Comparison of ENCODE assay signal across 28 cellular contexts in the genomic region with DNA sequence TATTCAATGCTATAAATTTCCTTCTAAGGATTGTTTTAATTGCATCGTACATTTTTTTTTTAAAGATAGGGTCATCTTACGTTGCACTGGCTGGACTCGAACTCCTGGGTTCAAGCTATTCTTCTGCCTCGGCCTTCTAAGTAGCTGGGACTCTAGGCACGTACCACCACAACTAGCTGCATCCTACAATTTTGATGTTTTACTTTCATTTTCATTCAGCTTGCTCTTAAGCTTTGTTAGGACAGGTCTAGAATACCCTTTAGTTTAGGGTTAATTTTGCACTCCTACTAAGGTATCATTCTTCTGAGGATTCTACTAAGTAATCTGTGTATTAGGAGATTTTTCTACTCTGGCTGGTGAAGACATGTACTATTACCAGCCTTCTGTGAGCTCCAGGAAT. TPM values are rescaled to one million over a fixed set of nuclear protein-coding genes. Genes with fewer than 3 reads are reported as not detected.
A peak's percentile ranks its signal among the peaks of the same experiment; 100 is the strongest.
DNase-seq lines count a peak whose midpoint lies in the region; ATAC-seq, FAIRE-seq and TF ChIP-seq lines count a peak whose summit lies in the region.
"Had no signal": no experiment of that assay in that cellular context is flagged by ENCODE, and none has a peak within 500 bp of the region (broad histone marks: within the 10 kb centered on the region; RNA-seq: fewer than 3 reads in every experiment).

No MANE protein-coding gene starts in this region.

- peaks cover 5% of the 10 kb centered on the region for H3K36me3 Mint-ChIP-seq in stimulated activated naive CD8-positive, alpha-beta T cell treated with anti-CD3 and anti-CD28 coated beads, Interleukin-15, Interleukin-2, amounts not matched to agents 100 ng/mL and 50 ng/mL, for 24 hours (ENCODE audit: low read depth)
- H3K36me3 Mint-ChIP-seq in astrocyte (ENCODE audit: low read depth, unreplicated experiment): no peaks in the 10 kb centered on the region

- H3K9me3 Mint-ChIP-seq in stimulated activated naive CD8-positive, alpha-beta T cell treated with anti-CD3 and anti-CD28 coated beads, Interleukin-15, Interleukin-2, amounts not matched to agents 100 ng/mL and 50 ng/mL, for 24 hours: peaks cover 10% of the 10 kb centered on the region
- no peaks in the 10 kb centered on the region for H3K9me3 Mint-ChIP-seq in astrocyte (ENCODE audit: unreplicated experiment)

- no peak overlapping the region for H3K4me2 ChIP-seq in OCI-LY7 (ENCODE audit: low read length)
- H3K4me2 ChIP-seq in astrocyte (ENCODE audit: low read length): no peak overlapping the region

- CTCF ChIA-PET in OCI-LY7 (lab: Charles Lee; ENCODE audit: unreplicated experiment): no interaction called here

- BruUV-seq in OCI-LY7 (replicated peaks; lab: Mats Ljungman, UMichigan): no TSS peak

- ATAC-seq in stimulated activated naive CD8-positive, alpha-beta T cell treated with anti-CD3 and anti-CD28 coated beads, Interleukin-15, Interleukin-2, amounts not matched to agents 100 U/mL and 50 U/mL, for 24 hours: no peak
- no peak for ATAC-seq in HG02678 (IDR thresholded peaks at IDR 0.05; ENCODE audit: unreplicated experiment)
- ATAC-seq: gastrocnemius medialis, GM12878, HCT116, mucosa of descending colon, right lobe of liver, Right ventricle myocardium inferior had no signal

- H3K27me3 Mint-ChIP-seq in stimulated activated naive CD8-positive, alpha-beta T cell treated with anti-CD3 and anti-CD28 coated beads, Interleukin-15, Interleukin-2, amounts not matched to agents 100 ng/mL and 50 ng/mL, for 24 hours: no peaks in the 10 kb centered on the region
- H3K27me3 Mint-ChIP-seq in astrocyte (ENCODE audit: low read depth, unreplicated experiment): no peaks in the 10 kb centered on the region
- H3K27me3 Mint-ChIP-seq: IgD-negative memory B cell had no signal

- intact Hi-C loops in OCI-LY7 (cut with micrococcal nuclease; ENCODE audit: unreplicated experiment): no loop called here

- peak; percentile 45 for FAIRE-seq in astrocyte (lab: Jason Lieb, UNC)
- FAIRE-seq: GM12878, urothelium cell line had no signal

- H3K4me3 Mint-ChIP-seq in stimulated activated naive CD8-positive, alpha-beta T cell treated with anti-CD3 and anti-CD28 coated beads, Interleukin-15, Interleukin-2, amounts not matched to agents 100 ng/mL and 50 ng/mL, for 24 hours: peak overlapping the region; percentile 30
- no peak overlapping the region for H3K4me3 Mint-ChIP-seq in astrocyte (ENCODE audit: unreplicated experiment)
- H3K4me3 Mint-ChIP-seq: activated naive CD4-positive, alpha-beta T cell treated with anti-CD3 and anti-CD28 coated beads for 36 hours; neural crest cell had no signal

- H3K9ac ChIP-seq in astrocyte (ENCODE audit: low read length): no peak overlapping the region

- H3K4me1 ChIP-seq in OCI-LY7 (ENCODE audit: insufficient read depth, low read length, poor library complexity, severe bottlenecking) (no peaks in the 10 kb centered on the region), astrocyte (ENCODE audit: insufficient read depth, low read length) (no peaks in the 10 kb centered on the region)
- H3K4me1 ChIP-seq: gastrocnemius medialis, right lobe of liver, suprapubic skin had no signal

- H3K79me2 ChIP-seq in OCI-LY7 (ENCODE audit: insufficient read depth, low read depth, low read length) (no peaks in the 10 kb centered on the region), astrocyte (ENCODE audit: insufficient read depth, low read length) (no peaks in the 10 kb centered on the region)

- H3K27me3 ChIP-seq in astrocyte (ENCODE audit: insufficient read depth, low read length): no peaks in the 10 kb centered on the region
- H3K27me3 ChIP-seq: gastrocnemius medialis, MG63, right lobe of liver, suprapubic skin had no signal

- H3K36me3 ChIP-seq in OCI-LY7 (ENCODE audit: insufficient read depth, low read length): no peaks in the 10 kb centered on the region; the same call in 1 of the 2 replicates
- no peaks in the 10 kb centered on the region for H3K36me3 ChIP-seq in astrocyte (ENCODE audit: insufficient read depth, low read length)
- H3K36me3 ChIP-seq: gastrocnemius medialis, MG63, right lobe of liver, suprapubic skin had no signal

- no peak overlapping the region for H3K27ac ChIP-seq in OCI-LY7 (ENCODE audit: low read depth, low read length, poor library complexity, severe bottlenecking)
- H3K27ac ChIP-seq in astrocyte (ENCODE audit: low read depth, low read length): no peak overlapping the region
- H3K27ac ChIP-seq: gastrocnemius medialis, right lobe of liver, suprapubic skin had no signal

- H3K27ac Mint-ChIP-seq in stimulated activated naive CD8-positive, alpha-beta T cell treated with anti-CD3 and anti-CD28 coated beads, Interleukin-15, Interleukin-2, amounts not matched to agents 100 ng/mL and 50 ng/mL, for 24 hours: no peak overlapping the region
- no peak overlapping the region for H3K27ac Mint-ChIP-seq in astrocyte (ENCODE audit: unreplicated experiment)
- H3K27ac Mint-ChIP-seq: activated naive CD4-positive, alpha-beta T cell treated with anti-CD3 and anti-CD28 coated beads for 36 hours had no signal

- DNase-seq in stimulated activated naive CD8-positive, alpha-beta T cell treated with anti-CD3 and anti-CD28 coated beads, Interleukin-15, Interleukin-2, amounts not matched to agents 100 U/mL and 50 U/mL, for 24 hours: no peak
- DNase-seq in OCI-LY7 (ENCODE audit: low spot score) (no peak), astrocyte (ENCODE audit: low read depth) (no peak), OCI-M2 (lab: John Stamatoyannopoulos, UW; ENCODE audit: unreplicated experiment) (no peak), NK-92 (lab: John Stamatoyannopoulos, UW; ENCODE audit: unreplicated experiment) (no peak)
- DNase-seq: activated CD4-positive, alpha-beta T cell treated with anti-CD3 and anti-CD28 coated beads for 4 hours; activated naive CD4-positive, alpha-beta T cell treated with anti-CD3 and anti-CD28 coated beads for 36 hours; DMS53; effector CD8-positive, alpha-beta T cell; gastrocnemius medialis; hypothalamus; MG63; mucosa of descending colon; NCI-H146; NCI-H2171; NCI-H524 treated with DMSO at 0.1 percent for 48 hours; posterior cingulate gyrus; right lobe of liver; SW 1271 had no signal

- H3K9me3 ChIP-seq in OCI-LY7 (ENCODE audit: low read length) (no peaks in the 10 kb centered on the region), astrocyte (ENCODE audit: insufficient read depth, low read depth, low read length) (no peaks in the 10 kb centered on the region)
- H3K9me3 ChIP-seq: gastrocnemius medialis, MG63, mucosa of descending colon, right lobe of liver, suprapubic skin had no signal

- POLR2A ChIA-PET in OCI-LY7 (lab: Charles Lee): interaction anchor here (0.6 to 0.7 kb wide), 2 partner anchors 44 to 73 kb away, joined by 3 read pairs; no protein-coding TSS in a partner anchor

- peak overlapping the region; percentile 9; the same call in 1 of the 2 replicates for H2AFZ ChIP-seq in OCI-LY7 (ENCODE audit: low read length)
- no peak overlapping the region for H2AFZ ChIP-seq in astrocyte (ENCODE audit: low read depth, low read length)

- H4K20me1 ChIP-seq in OCI-LY7 (ENCODE audit: insufficient read depth, low read length) (no peaks in the 10 kb centered on the region), astrocyte (ENCODE audit: insufficient read depth, low read length) (no peaks in the 10 kb centered on the region)

- TF ChIP-seq CTCF in OCI-LY7 (conservative IDR thresholded peaks at IDR 0.05; ENCODE audit: low read length) (no peak), astrocyte (IDR thresholded peaks at IDR 0.05; ENCODE audit: insufficient read depth, low read depth, low read length) (no peak)

- no peaks in the 10 kb centered on the region for H3K9me2 ChIP-seq in OCI-LY7 (ENCODE audit: insufficient read depth, low read length)

- peaks cover 27% of the 10 kb centered on the region for H3K4me1 Mint-ChIP-seq in stimulated activated naive CD8-positive, alpha-beta T cell treated with anti-CD3 and anti-CD28 coated beads, Interleukin-15, Interleukin-2, amounts not matched to agents 100 ng/mL and 50 ng/mL, for 24 hours (ENCODE audit: low read depth)
- no peaks in the 10 kb centered on the region for H3K4me1 Mint-ChIP-seq in astrocyte (ENCODE audit: low read depth, unreplicated experiment)
- H3K4me1 Mint-ChIP-seq: neural crest cell had no signal

- no peak overlapping the region for H3K4me3 ChIP-seq in OCI-LY7 (ENCODE audit: low read depth, low read length, poor library complexity, severe bottlenecking)
- H3K4me3 ChIP-seq in astrocyte (ENCODE audit: insufficient read depth, low read depth, low read length): no peak overlapping the region
- H3K4me3 ChIP-seq: gastrocnemius medialis, GM12878, MG63, mucosa of descending colon, right lobe of liver, suprapubic skin had no signal

RNA-seq across cellular contexts. Expression of gene C1GALT1C1, which starts 50.2 kb away (rescaled TPM):
- total RNA-seq in OCI-LY7 (2014; rRNA removed; shearing (Covaris generic)): 16.5 and 16.8 TPM in 2 replicates
- total RNA-seq in OCI-LY7 (2022): 10.9 and 11.8 TPM in 2 replicates
- 12.7 and 12.8 TPM in 2 replicates for total RNA-seq in astrocyte
